9 cellular contexts compared by ENCODE assay signal in the genomic region with DNA sequence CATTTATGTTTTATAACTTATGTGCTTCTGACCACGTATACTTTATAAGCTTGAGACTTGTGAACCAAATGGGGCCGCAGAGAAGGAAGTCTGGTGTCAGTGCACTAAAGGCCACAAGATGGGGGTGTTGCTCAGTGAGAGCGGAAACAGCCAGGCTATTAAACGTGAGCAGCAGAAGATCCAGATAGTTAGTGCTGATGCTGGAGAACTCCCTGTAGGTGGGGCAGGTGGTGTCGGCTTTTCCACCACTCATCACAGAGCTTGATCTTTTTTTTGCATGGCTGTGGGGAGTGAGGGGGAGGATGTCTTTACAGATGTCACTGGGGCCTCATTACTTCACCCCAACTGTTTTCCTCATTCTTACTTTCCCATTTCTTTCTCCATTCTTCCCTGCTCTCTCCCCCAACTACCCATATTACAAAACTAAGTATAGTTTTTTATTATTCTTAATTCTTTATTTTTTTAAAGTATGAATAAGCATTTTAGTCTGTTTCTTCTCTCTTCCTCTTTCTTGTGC. TPM values are rescaled to one million over a fixed set of nuclear protein-coding genes. Genes with fewer than 3 reads are reported as not detected.
DNase-seq lines count a peak whose midpoint lies in the region; ATAC-seq, FAIRE-seq and TF ChIP-seq lines count a peak whose summit lies in the region.
"Had no signal": no experiment of that assay in that cellular context is flagged by ENCODE, and none has a peak within 500 bp of the region (broad histone marks: within the 10 kb centered on the region; RNA-seq: fewer than 3 reads in every experiment).

No MANE protein-coding gene starts in this region.

- H3K27me3 Mint-ChIP-seq in activated CD4-positive, alpha-beta T cell treated with anti-CD3 and anti-CD28 coated beads, Interleukin-2, amount 10 ng/mL, durations not matched to agents 24 days and 14 days = no peaks in the 10 kb centered on the region
- H3K27me3 Mint-ChIP-seq in endothelial cell (ENCODE audit: unreplicated experiment) = peaks cover 2% of the 10 kb centered on the region
- no peaks in the 10 kb centered on the region for H3K27me3 Mint-ChIP-seq in naive B cell

- TF ChIP-seq EP300 in tibial nerve (IDR thresholded peaks at IDR 0.05) = no peak

- peak; percentile 94 for FAIRE-seq in GM12891 (lab: Jason Lieb, UNC)

- H3K4me1 ChIP-seq in tibial nerve = no peaks in the 10 kb centered on the region

- no peaks in the 10 kb centered on the region for H3K9me3 Mint-ChIP-seq in activated CD4-positive, alpha-beta T cell treated with anti-CD3 and anti-CD28 coated beads, Interleukin-2, amount 10 ng/mL, durations not matched to agents 24 days and 14 days
- H3K9me3 Mint-ChIP-seq in endothelial cell (ENCODE audit: unreplicated experiment) (no peaks in the 10 kb centered on the region), naive B cell (no peaks in the 10 kb centered on the region)

- H3K36me3 Mint-ChIP-seq in activated CD4-positive, alpha-beta T cell treated with anti-CD3 and anti-CD28 coated beads, Interleukin-2, amount 10 ng/mL, durations not matched to agents 24 days and 14 days (ENCODE audit: low read depth) = peaks cover 1% of the 10 kb centered on the region
- no peaks in the 10 kb centered on the region for H3K36me3 Mint-ChIP-seq in endothelial cell (ENCODE audit: low read depth, unreplicated experiment)
- no peaks in the 10 kb centered on the region for H3K36me3 Mint-ChIP-seq in naive B cell

- no peak overlapping the region for H3K4me3 Mint-ChIP-seq in activated CD4-positive, alpha-beta T cell treated with anti-CD3 and anti-CD28 coated beads, Interleukin-2, amount 10 ng/mL, durations not matched to agents 24 days and 14 days
- H3K4me3 Mint-ChIP-seq in endothelial cell (ENCODE audit: unreplicated experiment) = no peak overlapping the region
- H3K4me3 Mint-ChIP-seq in naive B cell = no peak overlapping the region

- H3K4me3 ChIP-seq in AG04449 (ENCODE audit: low read depth, low read length) (no peak overlapping the region), tibial nerve (no peak overlapping the region)
- H3K4me3 ChIP-seq: ovary had no signal

- H3K27me3 ChIP-seq in tibial nerve = no peaks in the 10 kb centered on the region
- H3K27me3 ChIP-seq: ovary had no signal

- no peak overlapping the region for H3K27ac Mint-ChIP-seq in activated CD4-positive, alpha-beta T cell treated with anti-CD3 and anti-CD28 coated beads, Interleukin-2, amount 10 ng/mL, durations not matched to agents 24 days and 14 days
- H3K27ac Mint-ChIP-seq in endothelial cell (ENCODE audit: unreplicated experiment) (no peak overlapping the region), naive B cell (no peak overlapping the region)

- H3K9me3 ChIP-seq in tibial nerve = no peaks in the 10 kb centered on the region
- H3K9me3 ChIP-seq: ovary had no signal

- peak; percentile 77 for ATAC-seq in HG03135 (IDR thresholded peaks at IDR 0.05; ENCODE audit: unreplicated experiment)
- peak; percentile 43 to 62 for ATAC-seq in naive B cell (ENCODE audit: low read depth in 2 of 2)

- no peak for DNase-seq in AG04449 (ENCODE audit: low read depth, low spot score)
- peak; percentile 39 for DNase-seq in GM12891 (ENCODE audit: insufficient read length, low spot score)
- DNase-seq in NCI-H226 = peak; percentile 23
- peak; percentile 83 for DNase-seq in activated CD4-positive, alpha-beta T cell treated with anti-CD3 and anti-CD28 coated beads, Interleukin-2, amount 10 ng/mL, durations not matched to agents 24 days and 14 days
- peak; percentile 53 for DNase-seq in endothelial cell (ENCODE audit: low spot score)
- DNase-seq in naive B cell = peak; percentile 25
- peak in 1 of 2 donors; percentile 12 for DNase-seq in tibial nerve (ENCODE audit: low spot score in 2 of 2)

- TF ChIP-seq POLR2A in GM12891 (IDR thresholded peaks at IDR 0.05; ENCODE audit: low read depth, low read length) (no peak), tibial nerve (IDR thresholded peaks at IDR 0.05) (no peak)

- no peak overlapping the region for H3K27ac ChIP-seq in tibial nerve
- H3K27ac ChIP-seq: ovary had no signal

- 3 to 9% methylated on average over 5 of the region's 5 CpGs for WGBS in tibial nerve, 2 donors

- POLR2A ChIA-PET in AG04449 (lab: Yijun Ruan, JAX) = no interaction called here

- H3K36me3 ChIP-seq in tibial nerve = peaks cover 0 to 38% (median 8%) of the 10 kb centered on the region in 3 donors
- H3K36me3 ChIP-seq: ovary had no signal

- peaks cover 7% of the 10 kb centered on the region for H3K4me1 Mint-ChIP-seq in activated CD4-positive, alpha-beta T cell treated with anti-CD3 and anti-CD28 coated beads, Interleukin-2, amount 10 ng/mL, durations not matched to agents 24 days and 14 days
- H3K4me1 Mint-ChIP-seq in endothelial cell (ENCODE audit: unreplicated experiment) = peaks cover 26% of the 10 kb centered on the region
- H3K4me1 Mint-ChIP-seq in naive B cell = peaks cover 0 to 6% (median 0%) of the 10 kb centered on the region in 3 donors

- CTCF ChIA-PET in AG04449 (lab: Yijun Ruan, JAX) = interaction anchor here (0.5 to 9.5 kb wide), 21 partner anchors 9 to 539 kb away, joined by 3 to 73 read pairs (median 5); no protein-coding TSS in a partner anchor

- intact Hi-C loops in activated CD4-positive, alpha-beta T cell treated with anti-CD3 and anti-CD28 coated beads, Interleukin-2, amount 10 ng/mL, durations not matched to agents 24 days and 14 days (cut with micrococcal nuclease) = loop anchor here (1.0 to 2.0 kb wide), 2 partner anchors 89 to 516 kb away; no protein-coding TSS in a partner anchor

- TF ChIP-seq CTCF in AG04449 (IDR thresholded peaks at IDR 0.05; ENCODE audit: insufficient read depth, low read length, missing control alignments) (peak; percentile 81), endothelial cell (IDR thresholded peaks at IDR 0.05; ENCODE audit: unreplicated experiment) (peak; percentile 69), tibial nerve (IDR thresholded peaks at IDR 0.05) (peak; percentile 49 to 61 (median 52))

TF ChIP-seq in GM12891, 5 proteins besides CTCF, POLR2A, EP300 and RAD21:
- no peak for TF ChIP-seq POU2F2 (IDR thresholded peaks at IDR 0.05; ENCODE audit: low read depth, low read length)
- TF ChIP-seq SPI1 (IDR thresholded peaks at IDR 0.05; ENCODE audit: low read depth, low read length) = peak; percentile 28; the same call in 1 of the 2 replicates

RNA-seq across cellular contexts. Expression of a gene that starts 34.7 kb away (rescaled TPM):
- 9.1 TPM for polyA plus RNA-seq in GM12891 (2012; ENCODE audit: low read depth, missing spikeins)
- 21.3 and 21.6 TPM in 2 replicates for total RNA-seq in activated CD4-positive, alpha-beta T cell treated with anti-CD3 and anti-CD28 coated beads, Interleukin-2, amount 10 ng/mL, durations not matched to agents 24 days and 14 days
- total RNA-seq in endothelial cell (ENCODE audit: unreplicated experiment) (35.6 TPM), tibial nerve (10 to 100 TPM; 17.4 to 26.8 (median 24.7) TPM)
- 10 to 100 TPM; 18.4 to 28.6 (median 25.1) TPM for polyA plus RNA-seq in naive B cell (ENCODE audit: low read depth in 6 of 6)

RNA-seq across cellular contexts. Expression of a gene that starts 34.9 kb away (rescaled TPM):
- polyA plus RNA-seq in GM12891 (2012; ENCODE audit: low read depth, missing spikeins) = 9.8 TPM
- 17.9 and 18.3 TPM in 2 replicates for total RNA-seq in activated CD4-positive, alpha-beta T cell treated with anti-CD3 and anti-CD28 coated beads, Interleukin-2, amount 10 ng/mL, durations not matched to agents 24 days and 14 days
- 14.9 TPM for total RNA-seq in endothelial cell (ENCODE audit: unreplicated experiment)
- polyA plus RNA-seq in naive B cell (ENCODE audit: low read depth in 6 of 6) = 10 to 100 TPM; 12.1 to 18.7 (median 16.0) TPM
- total RNA-seq in tibial nerve = 10 to 100 TPM in 3 of 4 donors, 1 to 10 TPM in 1; 7.2 to 16.4 (median 13.8) TPM
